19 cellular contexts compared by ENCODE assay signal in the genomic region with DNA sequence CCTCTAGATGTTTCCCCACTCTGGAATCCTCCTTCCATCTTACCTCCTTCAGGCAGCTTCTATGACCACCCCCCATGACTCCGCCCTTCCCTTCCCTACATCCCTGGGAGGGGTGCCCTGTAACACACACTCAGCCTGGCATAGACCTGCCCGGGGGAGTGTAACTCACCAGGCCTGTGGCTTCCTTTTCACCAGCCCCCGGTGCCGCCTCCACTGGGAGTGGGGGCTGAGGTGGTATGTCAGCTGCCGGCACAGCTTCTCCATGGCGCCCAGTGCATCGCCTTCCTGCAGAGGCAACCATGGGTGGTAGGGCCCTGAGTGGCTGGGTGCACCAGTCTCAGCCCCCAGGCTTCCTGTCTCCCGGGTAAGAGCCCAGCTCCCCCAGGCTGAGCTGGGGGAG. TPM values are rescaled to one million over a fixed set of nuclear protein-coding genes. Genes with fewer than 3 reads are reported as not detected.
DNase-seq lines count a peak whose midpoint lies in the region; ATAC-seq and TF ChIP-seq lines count a peak whose summit lies in the region.
"Had no signal": no experiment of that assay in that cellular context is flagged by ENCODE, and none has a peak within 500 bp of the region (broad histone marks: within the 10 kb centered on the region; RNA-seq: fewer than 3 reads in every experiment).

No MANE protein-coding gene starts in this region.

- DNase-seq in NCI-H82 (lab: John Stamatoyannopoulos, UW) (peak; percentile 61), NCI-H82 treated with DMSO at 0.1 percent for 48 hours (lab: John Stamatoyannopoulos, UW; ENCODE audit: unreplicated experiment) (no peak), DND-41 (peak; percentile 24), T-helper 17 cell (no peak), endodermal cell (no peak), transverse colon (no peak)
- DNase-seq: 8988T; activated CD4-positive, alpha-beta T cell treated with anti-CD3 and anti-CD28 coated beads, Interleukin-2, amount 10 ng/mL, durations not matched to agents 7 days and 5 days; activated T-cell treated with anti-CD3 and anti-CD28 coated beads for 4 hours; BE2C; gastrocnemius medialis; mesendoderm; NCI-H1694 treated with DMSO at 0.1 percent for 48 hours; NCI-H345; stimulated activated CD4-positive, alpha-beta T cell treated with anti-CD3 and anti-CD28 coated beads, Interleukin-2, amount 100 ng/mL, for 24 hours; upper lobe of right lung had no signal

- no peaks in the 10 kb centered on the region for H3K27me3 ChIP-seq in DND-41 (ENCODE audit: insufficient read depth, low read length, poor library complexity)
- H3K27me3 ChIP-seq in endodermal cell (ENCODE audit: control insufficient read depth, insufficient read depth, low read length, poor library complexity, severe bottlenecking) = no peaks in the 10 kb centered on the region
- no peaks in the 10 kb centered on the region for H3K27me3 ChIP-seq in transverse colon
- H3K27me3 ChIP-seq: BE2C, gastrocnemius medialis, upper lobe of right lung had no signal

- no peaks in the 10 kb centered on the region for H3K9me3 Mint-ChIP-seq in endodermal cell
- H3K9me3 Mint-ChIP-seq: activated CD4-positive, alpha-beta T cell treated with anti-CD3 and anti-CD28 coated beads, Interleukin-2, amount 10 ng/mL, durations not matched to agents 7 days and 5 days; natural killer cell treated with Interleukin-12 subunit alpha and Interleukin-12 subunit beta and Interleukin-15 and Interleukin-18, amount 100 ng/mL, for 72 hours had no signal

- ATAC-seq in DND-41 (ENCODE audit: insufficient read depth, low read depth) (no peak), T-helper 17 cell (no peak), GM19351 (IDR thresholded peaks at IDR 0.05; ENCODE audit: unreplicated experiment) (no peak), HG02840 (IDR thresholded peaks at IDR 0.05; ENCODE audit: low FRiP score, unreplicated experiment) (no peak)
- ATAC-seq: natural killer cell treated with Interleukin-12 subunit alpha and Interleukin-12 subunit beta and Interleukin-15 and Interleukin-18, amount 100 ng/mL, for 72 hours; upper lobe of right lung had no signal

- no peak overlapping the region for H2AFZ ChIP-seq in DND-41 (ENCODE audit: low read depth, low read length)

- H3K4me1 ChIP-seq in DND-41 (ENCODE audit: insufficient read depth, low read length) (peaks cover 8% of the 10 kb centered on the region), endodermal cell (ENCODE audit: control insufficient read depth, insufficient read depth, low read length) (peaks cover 4% of the 10 kb centered on the region), transverse colon (peaks cover 0 to 22% (median 6%) of the 10 kb centered on the region in 4 donors)

- H3K4me2 ChIP-seq in DND-41 (ENCODE audit: insufficient read depth, low read length) = no peak overlapping the region

- TF ChIP-seq EP300 in transverse colon (IDR thresholded peaks at IDR 0.05; ENCODE audit: low read depth) = no peak

- H3K9me3 ChIP-seq in DND-41 (ENCODE audit: insufficient read depth, low read length, severe bottlenecking) = no peaks in the 10 kb centered on the region
- H3K9me3 ChIP-seq in T-helper 17 cell (ENCODE audit: control insufficient read depth, low read length, poor library complexity, severe bottlenecking) = no peaks in the 10 kb centered on the region
- no peaks in the 10 kb centered on the region for H3K9me3 ChIP-seq in endodermal cell (ENCODE audit: control insufficient read depth, low read length)
- H3K9me3 ChIP-seq in transverse colon = no peaks in the 10 kb centered on the region
- H3K9me3 ChIP-seq: BE2C, gastrocnemius medialis, upper lobe of right lung had no signal

- 82 to 95% methylated on average over 2 to 8 of the region's 8 CpGs for WGBS in endodermal cell (ENCODE audit: insufficient coverage in 1 of 2, insufficient read length in 1 of 2), 2 experiments
- 89% methylated on average over 8 of the region's 8 CpGs; no CpG with 5 or more reads in 1 of the 2 donors for WGBS in transverse colon (ENCODE audit: low coverage in 1 of 2), 2 donors

- TF ChIP-seq CTCF in DND-41 (IDR thresholded peaks at IDR 0.05; ENCODE audit: borderline replicate concordance, extremely low read depth, low read length, poor library complexity, severe bottlenecking) (no peak), endodermal cell (conservative IDR thresholded peaks at IDR 0.05) (no peak), transverse colon (IDR thresholded peaks at IDR 0.05) (no peak)

- H3K27ac ChIP-seq in DND-41 (ENCODE audit: low read length) (no peak overlapping the region), endodermal cell (ENCODE audit: low read depth, low read length) (no peak overlapping the region), transverse colon (no peak overlapping the region)
- H3K27ac ChIP-seq: gastrocnemius medialis, upper lobe of right lung had no signal

- H3K4me1 Mint-ChIP-seq in T-helper 17 cell = peaks cover 15% of the 10 kb centered on the region
- no peaks in the 10 kb centered on the region for H3K4me1 Mint-ChIP-seq in endodermal cell

- peaks cover 67% of the 10 kb centered on the region for H4K20me1 ChIP-seq in DND-41 (ENCODE audit: insufficient read depth, low read length)

- in situ Hi-C loops in transverse colon (cut with MboI; ENCODE audit: low pct_ligation_motif_present in 1 of 4, low pct_unique_long_range_greater_than_20kb in 1 of 4, low sequenced_read_pairs in 3 of 4) = no loop called here

- H3K79me2 ChIP-seq in DND-41 (ENCODE audit: insufficient read depth, low read length) = peaks cover 25% of the 10 kb centered on the region

- H3K27me3 Mint-ChIP-seq in T-helper 17 cell = no peaks in the 10 kb centered on the region
- H3K27me3 Mint-ChIP-seq in endodermal cell (ENCODE audit: insufficient read depth) = no peaks in the 10 kb centered on the region
- H3K27me3 Mint-ChIP-seq: activated CD4-positive, alpha-beta T cell treated with anti-CD3 and anti-CD28 coated beads, Interleukin-2, amount 10 ng/mL, durations not matched to agents 7 days and 5 days; natural killer cell treated with Interleukin-12 subunit alpha and Interleukin-12 subunit beta and Interleukin-15 and Interleukin-18, amount 100 ng/mL, for 72 hours had no signal

- intact Hi-C loops in transverse colon (cut with DNase I; ENCODE audit: low total_unique reads) = loop anchor here (10.0 kb wide), 1 partner anchor 63 kb away; a partner anchor contains a TSS

- H3K36me3 Mint-ChIP-seq in T-helper 17 cell (ENCODE audit: low read depth) = peaks cover 2% of the 10 kb centered on the region
- peaks cover 55% of the 10 kb centered on the region for H3K36me3 Mint-ChIP-seq in endodermal cell (ENCODE audit: low read depth)
- H3K36me3 Mint-ChIP-seq: natural killer cell treated with Interleukin-12 subunit alpha and Interleukin-12 subunit beta and Interleukin-15 and Interleukin-18, amount 100 ng/mL, for 72 hours had no signal

- H3K4me3 ChIP-seq in DND-41 (ENCODE audit: low read depth in 1 of 2, low read length in 2 of 2) = no peak overlapping the region
- H3K4me3 ChIP-seq in endodermal cell (ENCODE audit: low read length) = no peak overlapping the region
- no peak overlapping the region for H3K4me3 ChIP-seq in transverse colon
- H3K4me3 ChIP-seq: gastrocnemius medialis, upper lobe of right lung had no signal

- H3K36me3 ChIP-seq in DND-41 (ENCODE audit: insufficient read depth, low read length) (peaks cover 71% of the 10 kb centered on the region), endodermal cell (ENCODE audit: control insufficient read depth, insufficient read depth, low read length) (peaks cover 51% of the 10 kb centered on the region), transverse colon (peaks cover 0 to 11% (median 3%) of the 10 kb centered on the region in 4 donors)

- H3K27ac Mint-ChIP-seq in T-helper 17 cell (peak overlapping the region; percentile 67), endodermal cell (peak overlapping the region; percentile 44)
- H3K27ac Mint-ChIP-seq: activated CD4-positive, alpha-beta T cell treated with anti-CD3 and anti-CD28 coated beads, Interleukin-2, amount 10 ng/mL, durations not matched to agents 7 days and 5 days; natural killer cell treated with Interleukin-12 subunit alpha and Interleukin-12 subunit beta and Interleukin-15 and Interleukin-18, amount 100 ng/mL, for 72 hours had no signal

- H3K9ac ChIP-seq in DND-41 (ENCODE audit: low read depth, low read length) = no peak overlapping the region
- H3K9ac ChIP-seq in endodermal cell (ENCODE audit: extremely low read depth, low read length, poor library complexity, severe bottlenecking) = no peak overlapping the region

- H3K4me3 Mint-ChIP-seq in T-helper 17 cell (no peak overlapping the region), endodermal cell (no peak overlapping the region)
- H3K4me3 Mint-ChIP-seq: activated CD4-positive, alpha-beta T cell treated with anti-CD3 and anti-CD28 coated beads, Interleukin-2, amount 10 ng/mL, durations not matched to agents 7 days and 5 days; natural killer cell treated with Interleukin-12 subunit alpha and Interleukin-12 subunit beta and Interleukin-15 and Interleukin-18, amount 100 ng/mL, for 72 hours had no signal

- no peak for TF ChIP-seq POLR2A in transverse colon (IDR thresholded peaks at IDR 0.05)

RNA-seq across cellular contexts. Expression of a gene that starts 32.3 kb away (rescaled TPM):
- total RNA-seq in T-helper 17 cell (10 to 100 TPM; 87.1 to 91.1 TPM), endodermal cell (1 to 10 TPM in 1 of 2 donors, under 1 TPM in 1; 0.51 to 1.1 TPM), transverse colon (1 to 10 TPM; 2.4 to 8.2 (median 4.4) TPM)
- 1.4 TPM for polyA plus RNA-seq in endodermal cell (2013, experiment 1 of 2)
- polyA plus RNA-seq in endodermal cell (2013, experiment 2 of 2) = 2.1 TPM

RNA-seq across cellular contexts. Expression of a gene that starts 44.3 kb away (rescaled TPM):
- total RNA-seq in T-helper 17 cell = 1 to 10 TPM; 3.1 to 5.0 TPM
- total RNA-seq in endodermal cell = 1 to 10 TPM; 3.2 to 5.0 TPM
- polyA plus RNA-seq in endodermal cell (2013, experiment 1 of 2) = 6.6 TPM
- 5.7 TPM for polyA plus RNA-seq in endodermal cell (2013, experiment 2 of 2)
- total RNA-seq in transverse colon = 100 to 1,000 TPM in 2 of 4 donors, 10 to 100 TPM in 2; 67.9 to 194 (median 115) TPM

Comparison
In these comparisons a context has a peak if more than half of its experiments do, and no peak if none do; other contexts are left out.
1. DNase-seq: peak in NCI-H82 (single experiment) and DND-41 (single experiment); none in NCI-H82 treated with DMSO at 0.1 percent for 48 hours (single experiment), T-helper 17 cell (0 of 3), endodermal cell (single experiment) and transverse colon (single experiment).
2. RNA of a gene that starts 32.3 kb away (total RNA-seq): 87.1 to 91.1 TPM in T-helper 17 cell; 2.4 to 8.2 TPM in transverse colon and 0.51 to 1.1 TPM in endodermal cell; every median in the first group is over 4 times any median in the second.
3. RNA of a gene that starts 44.3 kb away (total RNA-seq): 67.9 to 194 TPM in transverse colon; 3.1 to 5.0 TPM in T-helper 17 cell and 3.2 to 5.0 TPM in endodermal cell; every median in the first group is over 10 times any median in the second.